In the genomic region with DNA sequence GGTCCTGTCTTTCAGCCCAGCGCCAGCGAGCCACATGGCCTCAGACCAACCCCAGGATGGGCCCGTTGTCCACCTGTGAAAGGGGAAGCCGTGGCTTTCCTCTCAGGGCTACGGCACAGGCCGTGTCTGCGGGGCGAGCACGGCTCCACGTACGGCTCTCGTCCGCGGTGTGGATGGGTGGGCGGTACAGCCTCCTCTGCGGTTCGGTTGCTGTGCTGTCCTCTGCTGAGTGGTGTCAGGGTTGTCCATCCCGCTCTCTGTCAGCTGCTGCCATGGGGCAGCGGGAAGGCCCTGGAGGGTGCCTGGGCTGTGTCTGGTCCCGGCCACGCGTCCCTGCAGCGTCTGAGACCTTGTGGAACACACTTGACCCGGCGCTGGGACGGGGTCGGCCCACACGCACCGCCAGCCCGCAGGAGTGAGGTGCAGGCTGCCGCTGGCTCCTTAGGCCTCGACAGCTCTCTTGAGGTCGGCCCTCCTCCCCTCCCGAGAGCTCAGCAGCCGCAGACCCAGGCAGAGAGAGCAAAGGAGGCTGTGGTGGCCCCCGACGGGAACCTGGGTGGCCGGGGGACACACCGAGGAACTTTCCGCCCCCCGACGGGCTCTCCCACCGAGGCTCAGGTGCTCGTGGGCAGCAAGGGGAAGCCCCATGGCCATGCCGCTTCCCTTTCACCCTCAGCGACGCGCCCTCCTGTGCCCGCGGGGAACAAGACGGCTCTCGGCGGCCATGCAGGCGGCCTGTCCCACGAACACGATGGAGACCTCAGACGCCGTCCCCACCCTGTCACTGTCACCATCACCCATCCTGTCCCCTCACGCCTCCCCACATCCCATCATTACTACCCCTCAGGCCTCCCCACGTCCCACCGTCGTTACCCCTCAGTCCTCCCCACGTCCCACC, we compare ENCODE assay signal across 8 cellular contexts.
DNase-seq lines count a peak whose midpoint lies in the region; ATAC-seq and TF ChIP-seq lines count a peak whose summit lies in the region.

No MANE protein-coding gene starts in this region.

- peak; percentile 11 for ATAC-seq in GM18858 (IDR thresholded peaks at IDR 0.05; ENCODE audit: unreplicated experiment)
- peak; percentile 22 for ATAC-seq in HG02884 (IDR thresholded peaks at IDR 0.05; ENCODE audit: unreplicated experiment)
- no peak for ATAC-seq in Right ventricle myocardium inferior

- no peak overlapping the region for H3K27ac ChIP-seq in duodenal mucosa (ENCODE audit: low read depth, low read length)
- peak overlapping the region; percentile 93 for H3K27ac ChIP-seq in thymus (ENCODE audit: low read depth)
- no peak overlapping the region for H3K27ac ChIP-seq in A673 (ENCODE audit: low read depth, low read length, poor library complexity, severe bottlenecking)

- POLR2A ChIA-PET in A673 (lab: Charles Lee; ENCODE audit: low non-redundant PET): no interaction called here

- no peaks in the 10 kb centered on the region for H3K9me3 ChIP-seq in duodenal mucosa (ENCODE audit: control insufficient read depth in 1 of 2, low read length in 2 of 2)
- no peaks in the 10 kb centered on the region for H3K9me3 ChIP-seq in thymus (ENCODE audit: control insufficient read depth)
- H3K9me3 ChIP-seq in A673 (ENCODE audit: low read depth, low read length, poor library complexity, severe bottlenecking): no peaks in the 10 kb centered on the region

- WGBS in thymus: 52% methylated on average over 63 of the region's 63 CpGs

- BruUV-seq in A673 (replicated peaks; lab: Mats Ljungman, UMichigan): no TSS peak

- H3K4me1 ChIP-seq in duodenal mucosa (ENCODE audit: control insufficient read depth in 1 of 2, insufficient read depth in 2 of 2, low read length in 2 of 2) (peaks cover 0 to 5% of the 10 kb centered on the region in 2 donors), thymus (ENCODE audit: control insufficient read depth, insufficient read depth, low read length) (peaks cover 31% of the 10 kb centered on the region), A673 (ENCODE audit: insufficient read depth, low read length, poor library complexity, severe bottlenecking) (peaks cover 9% of the 10 kb centered on the region)

- peaks cover 0 to 6% of the 10 kb centered on the region in 2 donors for H3K36me3 ChIP-seq in duodenal mucosa (ENCODE audit: control insufficient read depth in 1 of 2, insufficient read depth in 2 of 2, low read length in 2 of 2)
- H3K36me3 ChIP-seq in thymus (ENCODE audit: control insufficient read depth, insufficient read depth): peaks cover 14% of the 10 kb centered on the region
- H3K36me3 ChIP-seq in A673 (ENCODE audit: insufficient read depth, low read length, poor library complexity, severe bottlenecking): no peaks in the 10 kb centered on the region

- intact Hi-C loops in A673 (cut with micrococcal nuclease; ENCODE audit: unreplicated experiment): loop anchor here (5.0 kb wide), 1 partner anchor 118 kb away; no protein-coding TSS in a partner anchor
- intact Hi-C loops in Right ventricle myocardium inferior (cut with DNase I): loop anchor here (5.0 kb wide), 2 partner anchors 67 to 127 kb away; partner anchors contain the start of gene NFATC1

- H3K4me3 ChIP-seq in duodenal mucosa (ENCODE audit: low read depth in 1 of 2, low read length in 2 of 2) (peak overlapping the region; percentile 21 to 24), thymus (ENCODE audit: low read length) (peak overlapping the region; percentile 16), A673 (ENCODE audit: low read depth, low read length, poor library complexity, severe bottlenecking) (no peak overlapping the region)

- DNase-seq in T-helper 9 cell (peak; percentile 46), A673 (ENCODE audit: low spot score) (no peak), NCI-H2227 (lab: John Stamatoyannopoulos, UW; ENCODE audit: unreplicated experiment) (no peak), Right ventricle myocardium inferior (ENCODE audit: missing footprints) (no peak)

- H3K27me3 ChIP-seq in duodenal mucosa (ENCODE audit: control insufficient read depth in 1 of 2, insufficient read depth in 2 of 2, low read length in 2 of 2): peaks cover 0 to 3% of the 10 kb centered on the region in 2 donors
- H3K27me3 ChIP-seq in thymus (ENCODE audit: control insufficient read depth, insufficient read depth): no peaks in the 10 kb centered on the region
- H3K27me3 ChIP-seq in A673 (replicated peaks; ENCODE audit: insufficient read depth, low read depth, low read length, poor library complexity): no peaks in the 10 kb centered on the region

- no peak for TF ChIP-seq CTCF in A673 (conservative IDR thresholded peaks at IDR 0.05; ENCODE audit: low read depth, low read length)

- CTCF ChIA-PET in A673 (lab: Charles Lee): no interaction called here

- peak overlapping the region in 1 of 2 donors; percentile 25 for H3K9ac ChIP-seq in duodenal mucosa (ENCODE audit: low read depth in 1 of 2, low read length in 2 of 2)
